In genomic region chr2:8116661-8117060, GRCh38 we compare ENCODE assay signal across 8 cellular contexts.
DNase-seq lines count a peak whose midpoint lies in the region; ATAC-seq and TF ChIP-seq lines count a peak whose summit lies in the region.

No MANE protein-coding gene starts in this region.

- no peak overlapping the region for H3K4me3 ChIP-seq in spleen

- TF ChIP-seq POLR2A in spleen (IDR thresholded peaks at IDR 0.05): no peak

- TF ChIP-seq CTCF in spleen (IDR thresholded peaks at IDR 0.05 in 8 of 11, conservative IDR thresholded peaks at IDR 0.05 in 3 of 11): no peak

- no peaks in the 10 kb centered on the region for H3K9me3 ChIP-seq in spleen

- intact Hi-C loops in left colon (cut with DNase I, micrococcal nuclease) (no loop called here), spleen (cut with DNase I; ENCODE audit: low total_unique reads) (no loop called here), posterior vena cava (cut with DNase I) (no loop called here)

- in situ Hi-C loops in ACHN (cut with HindIII; ENCODE audit: low pct_ligation_motif_present, low pct_unique_long_range_greater_than_20kb, low sequenced_read_pairs): no loop called here

- DNase-seq in left colon (peak in 1 of 2 donors; percentile 36), spleen (no peak), ACHN (no peak), posterior vena cava (ENCODE audit: low spot score) (no peak)
- DNase-seq in activated CD4-positive, alpha-beta T cell treated with anti-CD3 and anti-CD28 coated beads for 1 hour: no peak

- H3K27ac ChIP-seq in spleen: no peak overlapping the region

- H3K36me3 ChIP-seq in spleen: no peaks in the 10 kb centered on the region

- WGBS in spleen, 5 donors: 51 to 71% (median 57%) methylated on average over 7 of the region's 7 CpGs

- ATAC-seq in GM18519 (IDR thresholded peaks at IDR 0.05; ENCODE audit: low FRiP score, unreplicated experiment): peak; percentile 79
- ATAC-seq in GM21723 (IDR thresholded peaks at IDR 0.05; ENCODE audit: unreplicated experiment): peak; percentile 98
- ATAC-seq in HG03354 (IDR thresholded peaks at IDR 0.05; ENCODE audit: poor library complexity, severe bottlenecking, unreplicated experiment): peak; percentile 99
- peak; percentile 20 for ATAC-seq in left colon

- peaks cover 0 to 4% (median 0%) of the 10 kb centered on the region in 7 donors for H3K27me3 ChIP-seq in spleen (replicated peaks in 1 of 7)

- peaks cover 0 to 5% (median 0%) of the 10 kb centered on the region in 6 donors for H3K4me1 ChIP-seq in spleen

Comparison
In these comparisons a context has a peak if more than half of its experiments do, and no peak if none do; other contexts are left out.
1. ATAC-seq: peak in every context shown above with its lines; median percentile 99 in HG03354; 98 in GM21723; 79 in GM18519; 20 in left colon.